Comparison of ENCODE assay signal across 13 cellular contexts in the genomic region with DNA sequence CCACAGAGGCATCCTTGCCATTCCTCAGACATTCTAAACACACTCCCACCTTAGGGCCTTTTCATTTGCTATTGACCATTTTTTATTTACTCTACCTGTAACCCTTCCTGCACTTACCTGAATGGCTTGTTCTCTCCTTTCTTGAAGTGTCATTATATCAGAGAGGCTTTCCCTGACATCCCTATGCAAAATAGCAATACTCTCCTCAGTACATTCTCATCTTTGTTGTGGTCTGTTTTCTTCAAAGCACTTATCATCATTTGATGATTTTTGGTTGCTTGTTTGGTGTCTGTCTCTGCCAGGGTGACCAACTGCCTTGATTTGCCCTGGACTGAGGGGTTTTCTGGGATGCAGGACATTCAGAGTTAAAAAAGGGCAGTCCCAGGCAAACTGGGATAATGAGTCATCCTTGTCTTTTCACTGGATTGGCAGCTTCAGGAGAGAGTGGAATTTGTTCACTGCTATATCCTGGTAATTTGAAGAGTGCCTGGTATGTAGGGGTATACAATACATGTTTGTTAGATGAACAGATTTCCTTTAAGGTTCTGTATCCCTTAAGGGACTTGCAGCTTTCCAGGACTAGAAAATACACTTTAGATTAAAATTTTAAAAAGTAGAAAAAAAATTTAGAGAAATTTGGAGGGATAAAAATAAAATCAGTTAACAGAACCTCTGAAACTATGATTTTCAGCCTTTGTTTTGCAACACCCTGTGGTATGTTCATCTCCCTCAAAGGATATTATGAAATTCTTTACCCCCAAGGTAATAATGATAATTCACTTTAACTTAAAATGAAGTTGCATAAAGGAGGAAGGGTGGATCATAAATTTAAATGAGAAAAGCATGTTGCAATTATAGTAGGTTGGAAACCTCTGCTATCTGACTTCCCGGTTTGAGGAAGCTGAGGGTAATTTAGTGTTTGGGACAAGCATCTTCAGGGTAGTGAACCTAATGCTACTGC.
A peak's percentile ranks its signal among the peaks of the same experiment; 100 is the strongest.
DNase-seq lines count a peak whose midpoint lies in the region; ATAC-seq and TF ChIP-seq lines count a peak whose summit lies in the region.
"Had no signal": no experiment of that assay in that cellular context is flagged by ENCODE, and none has a peak within 500 bp of the region (broad histone marks: within the 10 kb centered on the region; RNA-seq: fewer than 3 reads in every experiment).

No MANE protein-coding gene starts in this region.

- TF ChIP-seq CTCF in HFF-Myc (IDR thresholded peaks at IDR 0.05; ENCODE audit: low read depth, low read length, missing control alignments) (no peak), SK-N-SH (IDR thresholded peaks at IDR 0.05) (no peak)

- TF ChIP-seq EP300 in SK-N-SH (IDR thresholded peaks at IDR 0.05; ENCODE audit: borderline replicate concordance in 1 of 2, low read depth in 1 of 2, low read length in 1 of 2) = peak in 1 of 2 experiments; percentile 48; a peak in 1 of 4 replicates

- H3K27ac ChIP-seq in SK-N-SH (ENCODE audit: low read depth in 2 of 2, low read length in 1 of 2) = peak overlapping the region; percentile 14 to 15; a peak in 2 of 4 replicates
- H3K27ac ChIP-seq: right lobe of liver had no signal

- 62% methylated on average over 1 of the region's 1 CpG for WGBS in SK-N-SH (ENCODE audit: low lambda C conversion rate)

- H3F3A ChIP-seq in SK-N-SH (replicated peaks; ENCODE audit: insufficient read depth) = no peaks in the 10 kb centered on the region

- peaks cover 27% of the 10 kb centered on the region for H3K36me3 Mint-ChIP-seq in activated naive CD4-positive, alpha-beta T cell treated with anti-CD3 and anti-CD28 coated beads for 36 hours (ENCODE audit: low read depth)

- no peaks in the 10 kb centered on the region for H3K36me3 ChIP-seq in SK-N-SH (replicated peaks in 1 of 2; ENCODE audit: control insufficient read depth in 1 of 2, insufficient read depth in 2 of 2, low read length in 1 of 2)
- H3K36me3 ChIP-seq: right lobe of liver had no signal

- CTCF ChIA-PET in SK-N-SH (lab: Yijun Ruan, JAX) = no interaction called here
- CTCF ChIA-PET in activated naive CD4-positive, alpha-beta T cell treated with anti-CD3 and anti-CD28 coated beads for 36 hours (lab: Charles Lee) = no interaction called here

- H3K79me2 ChIP-seq in SK-N-SH (ENCODE audit: insufficient read depth) = no peaks in the 10 kb centered on the region

- H3K4me1 ChIP-seq in SK-N-SH (ENCODE audit: control insufficient read depth in 1 of 2, insufficient read depth in 2 of 2, low read depth in 1 of 2, low read length in 1 of 2) = peaks cover 2 to 9% of the 10 kb centered on the region in 2 experiments; a peak in 3 of 4 replicates
- H3K4me1 ChIP-seq: right lobe of liver had no signal

- H4K20me1 ChIP-seq in SK-N-SH (ENCODE audit: insufficient read depth) = no peaks in the 10 kb centered on the region

- peaks cover 24% of the 10 kb centered on the region for H3K4me1 Mint-ChIP-seq in activated naive CD4-positive, alpha-beta T cell treated with anti-CD3 and anti-CD28 coated beads for 36 hours (ENCODE audit: low read depth)

- no peak for ATAC-seq in HG02885 (IDR thresholded peaks at IDR 0.05; ENCODE audit: poor library complexity, unreplicated experiment)
- ATAC-seq in GM18870 (IDR thresholded peaks at IDR 0.05; ENCODE audit: unreplicated experiment) = no peak

- no peaks in the 10 kb centered on the region for H3K27me3 ChIP-seq in SK-N-SH (ENCODE audit: insufficient read depth)
- H3K27me3 ChIP-seq: right lobe of liver had no signal

- H3K4me3 Mint-ChIP-seq in activated naive CD4-positive, alpha-beta T cell treated with anti-CD3 and anti-CD28 coated beads for 36 hours = no peak overlapping the region
- H3K4me3 Mint-ChIP-seq: activated naive CD8-positive, alpha-beta T cell treated with anti-CD3 and anti-CD28 coated beads, Interleukin-2, amount 10 ng/mL, durations not matched to agents 7 days and 5 days; CD4-positive, alpha-beta T cell; T-helper 2 cell treated with Interferon-gamma antibody and Interleukin-4, amounts not matched to agents 5 μg/mL and 100 μg/mL, for 36 hours had no signal

- POLR2A ChIA-PET in SK-N-SH (lab: Yijun Ruan, JAX) = no interaction called here

- TF ChIP-seq RAD21 in SK-N-SH (IDR thresholded peaks at IDR 0.05; ENCODE audit: low read length) = no peak

- no peak overlapping the region for H3K27ac Mint-ChIP-seq in activated naive CD4-positive, alpha-beta T cell treated with anti-CD3 and anti-CD28 coated beads for 36 hours
- H3K27ac Mint-ChIP-seq: activated naive CD8-positive, alpha-beta T cell treated with anti-CD3 and anti-CD28 coated beads, Interleukin-2, amount 10 ng/mL, durations not matched to agents 7 days and 5 days; CD4-positive, alpha-beta T cell; T-helper 2 cell treated with Interferon-gamma antibody and Interleukin-4, amounts not matched to agents 5 μg/mL and 100 μg/mL, for 36 hours had no signal

- 0 out of 2 replicates have a peak overlapping the region, but pooled peaks have one; percentile 9 for H3K4me2 ChIP-seq in SK-N-SH

- intact Hi-C loops in activated naive CD4-positive, alpha-beta T cell treated with anti-CD3 and anti-CD28 coated beads for 36 hours (cut with micrococcal nuclease) = no loop called here

- no peak overlapping the region for H3K9ac ChIP-seq in SK-N-SH

- no peak overlapping the region for H3K4me3 ChIP-seq in HFF-Myc (replicated peaks; ENCODE audit: low read depth, low read length)
- no peak overlapping the region; a peak in 1 of 4 replicates for H3K4me3 ChIP-seq in SK-N-SH (ENCODE audit: low read depth in 2 of 2, low read length in 1 of 2)
- H3K4me3 ChIP-seq: right lobe of liver had no signal

- H3K9me2 ChIP-seq in SK-N-SH = no peaks in the 10 kb centered on the region

- H3K9me3 Mint-ChIP-seq in activated naive CD4-positive, alpha-beta T cell treated with anti-CD3 and anti-CD28 coated beads for 36 hours = peaks cover 2% of the 10 kb centered on the region

- no peaks in the 10 kb centered on the region for H3K9me3 ChIP-seq in SK-N-SH
- H3K9me3 ChIP-seq: right lobe of liver had no signal

- no peak overlapping the region; the same call in 1 of the 2 replicates for H2AFZ ChIP-seq in SK-N-SH (ENCODE audit: low read depth)

- H3K27me3 Mint-ChIP-seq in activated naive CD4-positive, alpha-beta T cell treated with anti-CD3 and anti-CD28 coated beads for 36 hours (ENCODE audit: low read depth) = no peaks in the 10 kb centered on the region
- H3K27me3 Mint-ChIP-seq: activated naive CD8-positive, alpha-beta T cell treated with anti-CD3 and anti-CD28 coated beads, Interleukin-2, amount 10 ng/mL, durations not matched to agents 7 days and 5 days; CD4-positive, alpha-beta T cell had no signal

- DNase-seq in A172 (ENCODE audit: low spot score) = peak; percentile 66
- DNase-seq in HFF-Myc (ENCODE audit: extremely low read depth, low read depth) = peak; percentile 21
- DNase-seq in SK-N-SH = no peak
- peak; percentile 31 for DNase-seq in hepatic stellate cell (ENCODE audit: low spot score)
- no peak for DNase-seq in activated naive CD4-positive, alpha-beta T cell treated with anti-CD3 and anti-CD28 coated beads for 36 hours
- DNase-seq in NCI-H1048 (lab: John Stamatoyannopoulos, UW) = no peak
- DNase-seq: activated naive CD8-positive, alpha-beta T cell treated with anti-CD3 and anti-CD28 coated beads, Interleukin-2, amount 10 ng/mL, durations not matched to agents 7 days and 5 days; CD4-positive, alpha-beta T cell; NCI-H1417 treated with DMSO at 0.1 percent for 48 hours; right lobe of liver had no signal

TF ChIP-seq in SK-N-SH, 30 proteins besides CTCF, POLR2A, EP300 and RAD21 (continues in another document):
- no peak for TF ChIP-seq NRF1 (IDR thresholded peaks at IDR 0.05; ENCODE audit: low read depth, low read length)
- peak; percentile 83 for TF ChIP-seq JUND (IDR thresholded peaks at IDR 0.05)
- TF ChIP-seq TEAD4 (IDR thresholded peaks at IDR 0.05; ENCODE audit: borderline replicate concordance, insufficient read depth) = peak; percentile 78; the same call in 1 of the 2 replicates
- no peak for TF ChIP-seq TAF1 (IDR thresholded peaks at IDR 0.05; ENCODE audit: borderline replicate concordance, low read depth, low read length)
- TF ChIP-seq RCOR1 (IDR thresholded peaks at IDR 0.05; ENCODE audit: low read length) = no peak
- TF ChIP-seq, protein P1, sequence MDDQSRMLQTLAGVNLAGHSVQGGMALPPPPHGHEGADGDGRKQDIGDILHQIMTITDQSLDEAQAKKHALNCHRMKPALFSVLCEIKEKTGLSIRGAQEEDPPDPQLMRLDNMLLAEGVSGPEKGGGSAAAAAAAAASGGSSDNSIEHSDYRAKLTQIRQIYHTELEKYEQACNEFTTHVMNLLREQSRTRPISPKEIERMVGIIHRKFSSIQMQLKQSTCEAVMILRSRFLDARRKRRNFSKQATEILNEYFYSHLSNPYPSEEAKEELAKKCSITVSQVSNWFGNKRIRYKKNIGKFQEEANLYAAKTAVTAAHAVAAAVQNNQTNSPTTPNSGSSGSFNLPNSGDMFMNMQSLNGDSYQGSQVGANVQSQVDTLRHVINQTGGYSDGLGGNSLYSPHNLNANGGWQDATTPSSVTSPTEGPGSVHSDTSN (IDR thresholded peaks at IDR 0.05) = peak; percentile 94
- no peak for TF ChIP-seq MXI1 (IDR thresholded peaks at IDR 0.05; ENCODE audit: low read depth, low read length)
- TF ChIP-seq GATA2 (CRISPR knock-in tag; IDR thresholded peaks at IDR 0.05) = no peak
- TF ChIP-seq MEF2A (IDR thresholded peaks at IDR 0.05; ENCODE audit: borderline replicate concordance, low read depth) = no peak
- TF ChIP-seq ELF1 (IDR thresholded peaks at IDR 0.05) = no peak
- TF ChIP-seq, protein P2, sequence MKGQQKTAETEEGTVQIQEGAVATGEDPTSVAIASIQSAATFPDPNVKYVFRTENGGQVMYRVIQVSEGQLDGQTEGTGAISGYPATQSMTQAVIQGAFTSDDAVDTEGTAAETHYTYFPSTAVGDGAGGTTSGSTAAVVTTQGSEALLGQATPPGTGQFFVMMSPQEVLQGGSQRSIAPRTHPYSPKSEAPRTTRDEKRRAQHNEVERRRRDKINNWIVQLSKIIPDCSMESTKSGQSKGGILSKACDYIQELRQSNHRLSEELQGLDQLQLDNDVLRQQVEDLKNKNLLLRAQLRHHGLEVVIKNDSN (IDR thresholded peaks at IDR 0.05; ENCODE audit: borderline replicate concordance, low read depth) = no peak
- no peak for TF ChIP-seq RFX5 (IDR thresholded peaks at IDR 0.05; ENCODE audit: low read length)
- no peak for TF ChIP-seq FOXJ3 (CRISPR knock-in tag; IDR thresholded peaks at IDR 0.05)
- TF ChIP-seq POLR2AphosphoS5 (IDR thresholded peaks at IDR 0.05; ENCODE audit: low read depth, low read length) = peak; percentile 32; the same call in 1 of the 2 replicates
- TF ChIP-seq EZH2phosphoT487 (IDR thresholded peaks at IDR 0.05; ENCODE audit: borderline replicate concordance, low read depth) = no peak
- no peak for TF ChIP-seq RXRA (IDR thresholded peaks at IDR 0.05; ENCODE audit: borderline replicate concordance, low read depth)

Comparison
In these comparisons a context has a peak if more than half of its experiments do, and no peak if none do; other contexts are left out.
1. DNase-seq: peak in A172 (single experiment), HFF-Myc (single experiment) and hepatic stellate cell (single experiment); none in SK-N-SH (single experiment), activated naive CD4-positive, alpha-beta T cell treated with anti-CD3 and anti-CD28 coated beads for 36 hours (single experiment) and NCI-H1048 (single experiment).